ENCODE assay signal across 22 cellular contexts in genomic region chr17:44074231-44074910, GRCh38. TPM values are rescaled to one million over a fixed set of nuclear protein-coding genes. Genes with fewer than 3 reads are reported as not detected.
DNase-seq lines count a peak whose midpoint lies in the region; TF ChIP-seq lines count a peak whose summit lies in the region.
"Had no signal": no experiment of that assay in that cellular context is flagged by ENCODE, and none has a peak within 500 bp of the region (broad histone marks: within the 10 kb centered on the region; RNA-seq: fewer than 3 reads in every experiment).

No MANE protein-coding gene starts in this region.

- no peaks in the 10 kb centered on the region for H3K9me3 ChIP-seq in osteoblast (ENCODE audit: low read depth, low read length)
- no peaks in the 10 kb centered on the region for H3K9me3 ChIP-seq in colonic mucosa
- H3K9me3 ChIP-seq: heart left ventricle, psoas muscle, thyroid gland had no signal

- no peak overlapping the region for H3K4me3 ChIP-seq in osteoblast (ENCODE audit: insufficient read depth, low read length)
- no peak overlapping the region for H3K4me3 ChIP-seq in colonic mucosa
- H3K4me3 ChIP-seq: heart left ventricle, lung, psoas muscle, thyroid gland had no signal

- H3K36me3 Mint-ChIP-seq in chondrocyte (ENCODE audit: low read depth), result peaks cover 14% of the 10 kb centered on the region

- no peaks in the 10 kb centered on the region for H3K9me3 Mint-ChIP-seq in chondrocyte (ENCODE audit: low read depth)
- H3K9me3 Mint-ChIP-seq: activated naive CD4-positive, alpha-beta T cell treated with anti-CD3 and anti-CD28 coated beads for 36 hours; CD4-positive, CD25-positive, alpha-beta regulatory T cell; immature natural killer cell; naive thymus-derived CD8-positive, alpha-beta T cell; stimulated activated memory B cell treated with anti-CD40 and anti-IgM and Interleukin-4, amounts not matched to agents 10 μg/mL and 1 μg/mL and 100 μg/mL, for 72 hours had no signal

- DNase-seq in NCI-H1417 (lab: John Stamatoyannopoulos, UW), result peak in 2 of 3 experiments; percentile 31 to 46
- no peak for DNase-seq in NCI-H1417 treated with DMSO at 0.1 percent for 48 hours (lab: John Stamatoyannopoulos, UW)
- peak; percentile 85 for DNase-seq in NCI-H1092 treated with DMSO at 0.1 percent for 48 hours (lab: John Stamatoyannopoulos, UW)
- no peak for DNase-seq in chondrocyte (ENCODE audit: low spot score)
- peak; percentile 46 for DNase-seq in osteoblast (ENCODE audit: insufficient read length, low spot score, missing footprints)
- DNase-seq in amygdala (lab: John Stamatoyannopoulos, UW), result no peak
- DNase-seq in colonic mucosa, result no peak
- no peak for DNase-seq in NCI-H2171 treated with DMSO at 0.1 percent for 48 hours (lab: John Stamatoyannopoulos, UW)
- DNase-seq: 8988T; activated naive CD4-positive, alpha-beta T cell treated with anti-CD3 and anti-CD28 coated beads for 36 hours; CD4-positive, CD25-positive, alpha-beta regulatory T cell; DND-41; HCEC 1CT; immature natural killer cell; naive thymus-derived CD8-positive, alpha-beta T cell; NCI-H187 treated with DMSO at 0.1 percent for 48 hours; NCI-H748 treated with DMSO at 0.1 percent for 48 hours; psoas muscle; thyroid gland had no signal

- no peaks in the 10 kb centered on the region for H3K27me3 Mint-ChIP-seq in chondrocyte (ENCODE audit: low read depth)
- H3K27me3 Mint-ChIP-seq: naive thymus-derived CD8-positive, alpha-beta T cell; stimulated activated memory B cell treated with anti-CD40 and anti-IgM and Interleukin-4, amounts not matched to agents 10 μg/mL and 1 μg/mL and 100 μg/mL, for 72 hours had no signal

- intact Hi-C loops in colonic mucosa (cut with DNase I), result loop anchor here (5.0 kb wide), 1 partner anchor 38 kb away; no protein-coding TSS in a partner anchor

- H3K27ac ChIP-seq in osteoblast (ENCODE audit: low read depth, low read length) (no peak overlapping the region), colonic mucosa (no peak overlapping the region)
- H3K27ac ChIP-seq: heart left ventricle, thyroid gland had no signal

- no peaks in the 10 kb centered on the region for H4K20me1 ChIP-seq in osteoblast (ENCODE audit: insufficient read depth, low read length)

- H3K27ac Mint-ChIP-seq in chondrocyte (ENCODE audit: unreplicated experiment), result peak overlapping the region; percentile 8
- H3K27ac Mint-ChIP-seq: activated naive CD4-positive, alpha-beta T cell treated with anti-CD3 and anti-CD28 coated beads for 36 hours; stimulated activated memory B cell treated with anti-CD40 and anti-IgM and Interleukin-4, amounts not matched to agents 10 μg/mL and 1 μg/mL and 100 μg/mL, for 72 hours had no signal

- H3K79me2 ChIP-seq in osteoblast (ENCODE audit: insufficient read depth, low read length), result peaks cover 24% of the 10 kb centered on the region

- H3K4me3 Mint-ChIP-seq in chondrocyte (ENCODE audit: unreplicated experiment), result no peak overlapping the region
- H3K4me3 Mint-ChIP-seq: activated naive CD4-positive, alpha-beta T cell treated with anti-CD3 and anti-CD28 coated beads for 36 hours; immature natural killer cell; stimulated activated memory B cell treated with anti-CD40 and anti-IgM and Interleukin-4, amounts not matched to agents 10 μg/mL and 1 μg/mL and 100 μg/mL, for 72 hours had no signal

- H2AFZ ChIP-seq in osteoblast (ENCODE audit: low read length), result no peak overlapping the region

- TF ChIP-seq CTCF in chondrocyte (IDR thresholded peaks at IDR 0.05), result no peak
- peak; percentile 12 for TF ChIP-seq CTCF in osteoblast (IDR thresholded peaks at IDR 0.05; ENCODE audit: extremely low read depth, low read depth, low read length)
- no peak for TF ChIP-seq CTCF in colonic mucosa (IDR thresholded peaks at IDR 0.05)

- peaks cover 14% of the 10 kb centered on the region for H3K4me1 ChIP-seq in osteoblast (ENCODE audit: insufficient read depth, low read length)
- peaks cover 5% of the 10 kb centered on the region for H3K4me1 ChIP-seq in colonic mucosa

- H3K9ac ChIP-seq in colonic mucosa (ENCODE audit: low read depth in 2 of 2, low read length in 2 of 2), result no peak overlapping the region

- H3K27me3 ChIP-seq in osteoblast (ENCODE audit: insufficient read depth, low read length) (no peaks in the 10 kb centered on the region), colonic mucosa (no peaks in the 10 kb centered on the region)
- H3K27me3 ChIP-seq: heart left ventricle, thyroid gland had no signal

- H3K4me1 Mint-ChIP-seq in chondrocyte (ENCODE audit: low read depth), result peaks cover 23% of the 10 kb centered on the region

- H3K4me2 ChIP-seq in osteoblast (ENCODE audit: insufficient read depth, low read length), result no peak overlapping the region

- peaks cover 41% of the 10 kb centered on the region for H3K36me3 ChIP-seq in osteoblast (ENCODE audit: insufficient read depth, low read length)
- no peaks in the 10 kb centered on the region for H3K36me3 ChIP-seq in colonic mucosa

RNA-seq across cellular contexts. Expression of gene G6PC3, which starts 3.8 kb away (rescaled TPM):
- 52.3 to 70.5 TPM (median 59.2 TPM) in 3 replicates for total RNA-seq in chondrocyte
- 19.7 and 23.5 TPM in 2 replicates for total RNA-seq in osteoblast
- total RNA-seq in colonic mucosa, result 10 to 100 TPM; 28.3 to 44.7 TPM

RNA-seq across cellular contexts. Expression of gene LSM12, which starts 7.9 kb away (rescaled TPM):
- 48.3 to 51.0 TPM (median 49.7 TPM) in 3 replicates for total RNA-seq in chondrocyte
- total RNA-seq in osteoblast, result 59.0 and 65.4 TPM in 2 replicates
- total RNA-seq in colonic mucosa, result 10 to 100 TPM; 60.9 to 74.3 TPM

RNA-seq across cellular contexts. Expression of gene HDAC5, which starts 49.1 kb away (rescaled TPM):
- total RNA-seq in chondrocyte (46.3 to 51.2 TPM (median 47.0 TPM) in 3 replicates), osteoblast (69.2 and 85.4 TPM in 2 replicates), colonic mucosa (10 to 100 TPM; 19.0 to 26.6 TPM)

RNA-seq across cellular contexts. Expression of gene TMEM101, which starts 59.6 kb away (rescaled TPM):
- 14.1 to 20.4 TPM (median 19.0 TPM) in 3 replicates for total RNA-seq in chondrocyte
- total RNA-seq in osteoblast, result 41.3 and 47.8 TPM in 2 replicates
- total RNA-seq in colonic mucosa, result 10 to 100 TPM; 26.8 to 33.7 TPM

Comparison
In these comparisons a context has a peak if more than half of its experiments do, and no peak if none do; other contexts are left out.
1. DNase-seq: peak in NCI-H1417 (2 of 3), NCI-H1092 treated with DMSO at 0.1 percent for 48 hours (single experiment) and osteoblast (single experiment); none in NCI-H1417 treated with DMSO at 0.1 percent for 48 hours (single experiment), chondrocyte (single experiment), amygdala (0 of 56), colonic mucosa (single experiment) and NCI-H2171 treated with DMSO at 0.1 percent for 48 hours (single experiment).